Comparison of ENCODE assay signal across 16 cellular contexts in the genomic region with DNA sequence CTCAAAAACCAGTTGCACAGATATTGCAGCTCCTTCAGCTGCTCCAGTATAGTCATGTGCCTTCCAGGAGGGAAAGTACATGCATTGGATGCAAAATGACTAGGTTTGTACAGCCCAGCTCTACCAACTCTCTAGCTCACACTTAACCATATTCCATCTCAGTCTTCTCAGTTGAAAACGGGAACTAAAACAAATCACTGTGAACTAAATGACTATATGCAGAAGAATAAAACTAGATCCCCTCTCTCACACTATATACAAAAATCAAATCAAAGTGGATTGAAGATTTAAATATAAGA. TPM values are rescaled to one million over a fixed set of nuclear protein-coding genes. Genes with fewer than 3 reads are reported as not detected.
A peak's percentile ranks its signal among the peaks of the same experiment; 100 is the strongest.
DNase-seq lines count a peak whose midpoint lies in the region; ATAC-seq and TF ChIP-seq lines count a peak whose summit lies in the region.
"Had no signal": no experiment of that assay in that cellular context is flagged by ENCODE, and none has a peak within 500 bp of the region (broad histone marks: within the 10 kb centered on the region; RNA-seq: fewer than 3 reads in every experiment).

No MANE protein-coding gene starts in this region.

- H3K9me3 Mint-ChIP-seq in activated CD8-positive, alpha-beta memory T cell treated with anti-CD3 and anti-CD28 coated beads, Interleukin-2, amount 10 ng/mL, durations not matched to agents 7 days and 5 days (ENCODE audit: low read depth) = no peaks in the 10 kb centered on the region
- H3K9me3 Mint-ChIP-seq in activated T-helper 17 cell treated with anti-CD3 and anti-CD28 coated beads, Interleukin-2, amount 50 U/mL, for 72 hours = no peaks in the 10 kb centered on the region
- H3K9me3 Mint-ChIP-seq in progenitor cell of endocrine pancreas (ENCODE audit: low read depth) = peaks cover 3% of the 10 kb centered on the region

- H3K36me3 ChIP-seq in Loucy (ENCODE audit: insufficient read depth, low read length) = no peaks in the 10 kb centered on the region
- no peaks in the 10 kb centered on the region for H3K36me3 ChIP-seq in breast epithelium
- H3K36me3 ChIP-seq: gastroesophageal sphincter, sigmoid colon, vagina had no signal

- CTCF ChIA-PET in activated CD8-positive, alpha-beta memory T cell treated with anti-CD3 and anti-CD28 coated beads, Interleukin-2, amount 10 ng/mL, durations not matched to agents 7 days and 5 days (lab: Charles Lee) = interaction anchor here (0.9 to 4.2 kb wide), 12 partner anchors 8 to 69 kb away, joined by 3 to 28 read pairs (median 13); partner anchors contain the start of genes DCUN1D3, ERI2, LYRM1 and REXO5

- H3K27me3 ChIP-seq in Loucy (ENCODE audit: insufficient read depth, low read length, poor library complexity, severe bottlenecking) = no peaks in the 10 kb centered on the region
- no peaks in the 10 kb centered on the region for H3K27me3 ChIP-seq in foreskin keratinocyte
- no peaks in the 10 kb centered on the region for H3K27me3 ChIP-seq in breast epithelium
- H3K27me3 ChIP-seq: gastroesophageal sphincter, sigmoid colon, vagina had no signal

- H3K36me3 Mint-ChIP-seq in activated CD8-positive, alpha-beta memory T cell treated with anti-CD3 and anti-CD28 coated beads, Interleukin-2, amount 10 ng/mL, durations not matched to agents 7 days and 5 days = peaks cover 39% of the 10 kb centered on the region
- peaks cover 28% of the 10 kb centered on the region for H3K36me3 Mint-ChIP-seq in activated T-helper 17 cell treated with anti-CD3 and anti-CD28 coated beads, Interleukin-2, amount 50 U/mL, for 72 hours (ENCODE audit: low read depth)
- H3K36me3 Mint-ChIP-seq in progenitor cell of endocrine pancreas (ENCODE audit: insufficient read depth) = peaks cover 2% of the 10 kb centered on the region

- H3K79me2 ChIP-seq in Loucy (ENCODE audit: insufficient read depth, low read length) = peaks cover 67% of the 10 kb centered on the region

- peak overlapping the region; percentile 46 for H3K4me2 ChIP-seq in Loucy (ENCODE audit: low read depth, low read length, poor library complexity, severe bottlenecking)

- TF ChIP-seq CTCF in Loucy (conservative IDR thresholded peaks at IDR 0.05; ENCODE audit: low read length) (no peak), progenitor cell of endocrine pancreas (IDR thresholded peaks at IDR 0.05; ENCODE audit: unreplicated experiment) (no peak), foreskin keratinocyte (conservative IDR thresholded peaks at IDR 0.05) (no peak), breast epithelium (IDR thresholded peaks at IDR 0.05) (no peak)

- no peaks in the 10 kb centered on the region for H3K9me2 ChIP-seq in Loucy (replicated peaks; ENCODE audit: low read depth, low read length)

- no peaks in the 10 kb centered on the region for H3F3A ChIP-seq in Loucy (ENCODE audit: low read depth)

- no peak overlapping the region for H3K4me3 ChIP-seq in Loucy (ENCODE audit: low read length, poor library complexity, severe bottlenecking)
- no peak overlapping the region for H3K4me3 ChIP-seq in breast epithelium
- H3K4me3 ChIP-seq: A549, gastroesophageal sphincter, sigmoid colon, vagina had no signal

- peaks cover 60% of the 10 kb centered on the region for H3K4me1 ChIP-seq in Loucy (ENCODE audit: insufficient read depth, low read length, poor library complexity, severe bottlenecking)
- peaks cover 44% of the 10 kb centered on the region for H3K4me1 ChIP-seq in foreskin keratinocyte
- peaks cover 5 to 31% of the 10 kb centered on the region in 2 donors for H3K4me1 ChIP-seq in breast epithelium

- H2AFZ ChIP-seq in Loucy (ENCODE audit: low read length) = no peak overlapping the region

- peak; percentile 13 for ATAC-seq in activated CD8-positive, alpha-beta memory T cell treated with anti-CD3 and anti-CD28 coated beads, Interleukin-2, amount 10 ng/mL, durations not matched to agents 7 days and 5 days
- peak; percentile 30 for ATAC-seq in activated T-helper 17 cell treated with anti-CD3 and anti-CD28 coated beads, Interleukin-2, amount 50 U/mL, for 72 hours (replicated peaks)
- ATAC-seq in HG03520 (IDR thresholded peaks at IDR 0.05; ENCODE audit: unreplicated experiment) = no peak
- ATAC-seq in foreskin keratinocyte = no peak
- ATAC-seq: gastroesophageal sphincter had no signal

- H3K27ac Mint-ChIP-seq in activated CD8-positive, alpha-beta memory T cell treated with anti-CD3 and anti-CD28 coated beads, Interleukin-2, amount 10 ng/mL, durations not matched to agents 7 days and 5 days = peak overlapping the region; percentile 98
- peak overlapping the region; percentile 5 for H3K27ac Mint-ChIP-seq in activated T-helper 17 cell treated with anti-CD3 and anti-CD28 coated beads, Interleukin-2, amount 50 U/mL, for 72 hours
- H3K27ac Mint-ChIP-seq in progenitor cell of endocrine pancreas = peak overlapping the region; percentile 2

- intact Hi-C loops in breast epithelium (cut with DNase I; ENCODE audit: low total_unique reads) = no loop called here

- peaks cover 91% of the 10 kb centered on the region for H3K4me1 Mint-ChIP-seq in activated CD8-positive, alpha-beta memory T cell treated with anti-CD3 and anti-CD28 coated beads, Interleukin-2, amount 10 ng/mL, durations not matched to agents 7 days and 5 days
- H3K4me1 Mint-ChIP-seq in activated T-helper 17 cell treated with anti-CD3 and anti-CD28 coated beads, Interleukin-2, amount 50 U/mL, for 72 hours = peaks cover 50% of the 10 kb centered on the region
- peaks cover 48% of the 10 kb centered on the region for H3K4me1 Mint-ChIP-seq in progenitor cell of endocrine pancreas (ENCODE audit: low read depth)

- DNase-seq in activated CD8-positive, alpha-beta memory T cell treated with anti-CD3 and anti-CD28 coated beads, Interleukin-2, amount 10 ng/mL, durations not matched to agents 7 days and 5 days = no peak
- no peak for DNase-seq in activated CD8-positive, alpha-beta memory T cell treated with anti-CD3 and anti-CD28 coated beads, Interleukin-2, amount 50 U/mL, for 48 hours
- DNase-seq in progenitor cell of endocrine pancreas (ENCODE audit: low spot score, unreplicated experiment) = no peak
- DNase-seq in foreskin keratinocyte = no peak
- no peak for DNase-seq in breast epithelium (ENCODE audit: low spot score in 2 of 2)
- DNase-seq: cerebellar nuclear complex, GDM1, mammary epithelial cell, SHP77, sigmoid colon had no signal

- TF ChIP-seq POLR2A in breast epithelium (IDR thresholded peaks at IDR 0.05) = no peak

- H3K9me3 ChIP-seq in Loucy (ENCODE audit: insufficient read depth, low read depth, low read length) (no peaks in the 10 kb centered on the region), breast epithelium (no peaks in the 10 kb centered on the region)
- H3K9me3 ChIP-seq: A549, gastroesophageal sphincter, sigmoid colon, vagina had no signal

- H3K27me3 Mint-ChIP-seq in activated CD8-positive, alpha-beta memory T cell treated with anti-CD3 and anti-CD28 coated beads, Interleukin-2, amount 10 ng/mL, durations not matched to agents 7 days and 5 days = no peaks in the 10 kb centered on the region
- H3K27me3 Mint-ChIP-seq in activated T-helper 17 cell treated with anti-CD3 and anti-CD28 coated beads, Interleukin-2, amount 50 U/mL, for 72 hours = no peaks in the 10 kb centered on the region
- no peaks in the 10 kb centered on the region for H3K27me3 Mint-ChIP-seq in progenitor cell of endocrine pancreas

- no peaks in the 10 kb centered on the region for H4K20me1 ChIP-seq in Loucy (ENCODE audit: insufficient read depth, low read length, poor library complexity, severe bottlenecking)

- peak overlapping the region; percentile 65 for H3K4me3 Mint-ChIP-seq in activated CD8-positive, alpha-beta memory T cell treated with anti-CD3 and anti-CD28 coated beads, Interleukin-2, amount 10 ng/mL, durations not matched to agents 7 days and 5 days
- peak overlapping the region; percentile 66 for H3K4me3 Mint-ChIP-seq in activated T-helper 17 cell treated with anti-CD3 and anti-CD28 coated beads, Interleukin-2, amount 50 U/mL, for 72 hours
- no peak overlapping the region for H3K4me3 Mint-ChIP-seq in progenitor cell of endocrine pancreas (ENCODE audit: low read depth)

- H3K9ac ChIP-seq in Loucy (ENCODE audit: low read depth, low read length, poor library complexity, severe bottlenecking) = no peak overlapping the region

- H3K27ac ChIP-seq in foreskin keratinocyte (no peak overlapping the region), breast epithelium (no peak overlapping the region)
- H3K27ac ChIP-seq: A549, gastroesophageal sphincter, vagina had no signal

RNA-seq across cellular contexts. Expression of gene DCUN1D3, which starts 24.9 kb away (rescaled TPM):
- total RNA-seq in activated CD8-positive, alpha-beta memory T cell treated with anti-CD3 and anti-CD28 coated beads, Interleukin-2, amount 10 ng/mL, durations not matched to agents 7 days and 5 days = 10 to 100 TPM; 18.1 to 24.4 TPM
- 10 to 100 TPM; 14.7 to 25.0 TPM for total RNA-seq in activated T-helper 17 cell treated with anti-CD3 and anti-CD28 coated beads, Interleukin-2, amount 50 U/mL, for 72 hours
- 23.2 and 24.2 TPM in 2 replicates for total RNA-seq in progenitor cell of endocrine pancreas
- 10.9 and 11.3 TPM in 2 replicates for total RNA-seq in foreskin keratinocyte
- polyA plus RNA-seq in foreskin keratinocyte = 2.9 and 3.5 TPM in 2 replicates
- 10 to 100 TPM; 22.7 to 43.8 (median 26.2) TPM for total RNA-seq in breast epithelium

RNA-seq across cellular contexts. Expression of gene LYRM1, which starts 25.3 kb away (rescaled TPM):
- 10 to 100 TPM; 38.6 to 47.7 TPM for total RNA-seq in activated CD8-positive, alpha-beta memory T cell treated with anti-CD3 and anti-CD28 coated beads, Interleukin-2, amount 10 ng/mL, durations not matched to agents 7 days and 5 days
- 10 to 100 TPM; 21.0 to 39.7 TPM for total RNA-seq in activated T-helper 17 cell treated with anti-CD3 and anti-CD28 coated beads, Interleukin-2, amount 50 U/mL, for 72 hours
- total RNA-seq in progenitor cell of endocrine pancreas (32.5 and 34.2 TPM in 2 replicates), foreskin keratinocyte (24.9 and 25.3 TPM in 2 replicates), breast epithelium (10 to 100 TPM; 42.6 to 54.6 (median 50.9) TPM)
- 19.1 and 19.7 TPM in 2 replicates for polyA plus RNA-seq in foreskin keratinocyte

Comparison
In these comparisons a context has a peak if more than half of its experiments do, and no peak if none do; other contexts are left out.
1. ATAC-seq: peak in activated CD8-positive, alpha-beta memory T cell treated with anti-CD3 and anti-CD28 coated beads, Interleukin-2, amount 10 ng/mL, durations not matched to agents 7 days and 5 days (single experiment) and activated T-helper 17 cell treated with anti-CD3 and anti-CD28 coated beads, Interleukin-2, amount 50 U/mL, for 72 hours (single experiment); none in HG03520 (single experiment) and foreskin keratinocyte (single experiment).
2. H3K27ac Mint-ChIP-seq: peak in every context shown above with its lines; median percentile 98 in activated CD8-positive, alpha-beta memory T cell treated with anti-CD3 and anti-CD28 coated beads, Interleukin-2, amount 10 ng/mL, durations not matched to agents 7 days and 5 days; 5 in activated T-helper 17 cell treated with anti-CD3 and anti-CD28 coated beads, Interleukin-2, amount 50 U/mL, for 72 hours; 2 in progenitor cell of endocrine pancreas.